ENCODE assay signal across 8 cellular contexts in genomic region chr20:50580016-50580747, GRCh38.
DNase-seq lines count a peak whose midpoint lies in the region; ATAC-seq and TF ChIP-seq lines count a peak whose summit lies in the region.

No MANE protein-coding gene starts in this region.

- H3K18ac ChIP-seq in mesendoderm (ENCODE audit: low read length), result no peak overlapping the region

- peaks cover 86% of the 10 kb centered on the region for H3K36me3 Mint-ChIP-seq in effector memory CD8-positive, alpha-beta T cell (ENCODE audit: insufficient read depth)

- H3K27me3 ChIP-seq in mesendoderm (ENCODE audit: insufficient read depth, low read length, poor library complexity) (no peaks in the 10 kb centered on the region), thoracic aorta (replicated peaks; ENCODE audit: insufficient read depth) (no peaks in the 10 kb centered on the region)

- no peaks in the 10 kb centered on the region for H3K27me3 Mint-ChIP-seq in effector memory CD8-positive, alpha-beta T cell

- no peaks in the 10 kb centered on the region for H3K4me1 ChIP-seq in mesendoderm (ENCODE audit: control insufficient read depth, low read depth, low read length)
- peaks cover 0 to 6% of the 10 kb centered on the region in 2 donors for H3K4me1 ChIP-seq in thoracic aorta (ENCODE audit: control insufficient read depth in 1 of 2, low read depth in 2 of 2)

- H2BK15ac ChIP-seq in mesendoderm (replicated peaks; ENCODE audit: low read depth), result no peak overlapping the region

- no peaks in the 10 kb centered on the region for H3K79me2 ChIP-seq in mesendoderm (ENCODE audit: control insufficient read depth, insufficient read depth, low read length)

- no peak overlapping the region for H3K9ac ChIP-seq in mesendoderm (ENCODE audit: low read length)

- peaks cover 11% of the 10 kb centered on the region for H3K36me3 ChIP-seq in mesendoderm (ENCODE audit: control insufficient read depth, insufficient read depth, low read length)
- H3K36me3 ChIP-seq in thoracic aorta, result peaks cover 58% of the 10 kb centered on the region

- H4K5ac ChIP-seq in mesendoderm (ENCODE audit: low read length), result no peak overlapping the region

- H3K4ac ChIP-seq in mesendoderm (ENCODE audit: low read depth, low read length), result no peak overlapping the region

- no peak overlapping the region for H3K4me2 ChIP-seq in mesendoderm (ENCODE audit: low read length)

- DNase-seq in ELF-1 (ENCODE audit: low read depth, low spot score) (peak; percentile 79), LNCaP clone FGC (ENCODE audit: low read depth) (no peak), mesendoderm (peak; percentile 69), thoracic aorta (ENCODE audit: low spot score) (no peak), NCI-H187 treated with DMSO at 0.1 percent for 48 hours (lab: John Stamatoyannopoulos, UW) (no peak)
- peak; percentile 52 for DNase-seq in activated CD4-positive, alpha-beta T cell treated with anti-CD3 and anti-CD28 coated beads, Interleukin-2, amount 50 U/mL, for 1 hour
- peak; percentile 37 to 55 (median 38) for DNase-seq in effector memory CD8-positive, alpha-beta T cell

- no peak overlapping the region for H4K8ac ChIP-seq in mesendoderm (ENCODE audit: low read depth, low read length)

- H2BK120ac ChIP-seq in mesendoderm (ENCODE audit: low read depth, low read length), result no peak overlapping the region

- ATAC-seq in effector memory CD8-positive, alpha-beta T cell (replicated peaks), result peak; percentile 53
- ATAC-seq in thoracic aorta (ENCODE audit: insufficient number of reproducible peaks, low FRiP score, low read depth) (no peak), HG03520 (IDR thresholded peaks at IDR 0.05; ENCODE audit: unreplicated experiment) (no peak)

- WGBS in mesendoderm (ENCODE audit: extremely low coverage, insufficient coverage, low lambda C conversion rate), result no CpG with 5 or more reads among the region's 17 CpGs

- H3K4me3 Mint-ChIP-seq in effector memory CD8-positive, alpha-beta T cell, result no peak overlapping the region

- H3K9me3 ChIP-seq in thoracic aorta, result no peaks in the 10 kb centered on the region

- no peak overlapping the region for H2AK5ac ChIP-seq in mesendoderm (ENCODE audit: low read length)

- H3K23ac ChIP-seq in mesendoderm (ENCODE audit: low read length), result no peak overlapping the region

- H3K4me3 ChIP-seq in LNCaP clone FGC (ENCODE audit: low read depth, low read length) (no peak overlapping the region), mesendoderm (ENCODE audit: low read length) (no peak overlapping the region), thoracic aorta (no peak overlapping the region)

- H3K79me1 ChIP-seq in mesendoderm (ENCODE audit: low read length), result no peaks in the 10 kb centered on the region

- no peaks in the 10 kb centered on the region for H3K9me3 Mint-ChIP-seq in effector memory CD8-positive, alpha-beta T cell

- no peak overlapping the region for H3K56ac ChIP-seq in mesendoderm (ENCODE audit: low read length)

- H3K27ac ChIP-seq in mesendoderm (ENCODE audit: low read depth, low read length) (no peak overlapping the region), thoracic aorta (no peak overlapping the region)

- H3K27ac Mint-ChIP-seq in effector memory CD8-positive, alpha-beta T cell, result peak overlapping the region in 1 of 2 donors; percentile 26

- H3K4me1 Mint-ChIP-seq in effector memory CD8-positive, alpha-beta T cell (ENCODE audit: low read depth in 2 of 2), result peaks cover 4 to 9% of the 10 kb centered on the region in 2 donors

- H2BK5ac ChIP-seq in mesendoderm (ENCODE audit: low read length), result no peak overlapping the region

- peak; percentile 66 for TF ChIP-seq CTCF in LNCaP clone FGC (IDR thresholded peaks at IDR 0.05; ENCODE audit: control insufficient read depth, extremely low read depth, insufficient read depth)
- TF ChIP-seq CTCF in thoracic aorta (IDR thresholded peaks at IDR 0.05), result peak; percentile 77

Comparison
In these comparisons a context has a peak if more than half of its experiments do, and no peak if none do; other contexts are left out.
1. DNase-seq: peak in ELF-1 (single experiment), activated CD4-positive, alpha-beta T cell treated with anti-CD3 and anti-CD28 coated beads, Interleukin-2, amount 50 U/mL, for 1 hour (single experiment), effector memory CD8-positive, alpha-beta T cell (3 of 3) and mesendoderm (single experiment); none in LNCaP clone FGC (single experiment), thoracic aorta (single experiment) and NCI-H187 treated with DMSO at 0.1 percent for 48 hours (single experiment).